ENCODE assay signal across 11 cellular contexts in the genomic region with DNA sequence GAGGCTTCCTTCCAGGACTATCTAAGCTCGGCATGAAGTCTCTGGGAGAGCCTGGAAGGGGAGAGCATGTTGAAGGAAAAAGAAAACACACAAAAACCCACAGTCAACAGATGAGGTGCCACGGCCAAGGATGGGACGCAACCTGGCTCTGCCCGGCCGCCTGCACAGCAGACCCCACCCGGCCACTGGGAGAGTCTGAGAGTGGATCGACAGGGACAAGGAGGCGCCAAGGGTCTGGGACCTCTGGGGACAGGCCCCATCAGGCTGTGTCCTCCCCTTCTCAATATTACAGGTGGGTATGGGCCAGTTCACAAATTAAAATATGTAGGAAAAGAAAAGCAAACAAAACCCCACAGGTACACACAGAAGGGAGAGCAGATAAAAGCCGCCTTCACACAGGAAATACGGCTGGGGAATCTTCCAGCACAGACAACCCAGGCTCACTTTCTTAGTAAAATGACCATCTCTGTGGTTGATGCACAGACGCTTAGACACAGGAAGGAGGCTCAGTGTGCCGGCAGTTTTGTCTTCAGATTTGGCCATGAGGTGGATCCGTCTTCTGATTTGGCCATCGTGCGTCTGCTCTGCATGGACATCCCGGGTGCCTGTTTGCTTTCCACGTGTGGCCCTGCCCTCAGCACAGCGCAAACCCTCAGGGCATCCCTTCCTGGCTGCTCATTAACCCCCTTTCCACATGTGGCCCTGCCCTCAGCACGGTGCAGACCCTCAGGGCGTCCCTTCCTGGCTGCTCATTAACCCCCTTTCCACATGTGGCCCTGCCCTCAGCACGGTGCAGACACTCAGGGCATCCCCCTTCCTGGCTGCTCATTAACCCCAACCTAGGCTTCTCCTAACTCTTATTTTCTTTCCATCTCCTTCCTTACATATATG.
DNase-seq lines count a peak whose midpoint lies in the region; ATAC-seq and TF ChIP-seq lines count a peak whose summit lies in the region.
"Had no signal": no experiment of that assay in that cellular context is flagged by ENCODE, and none has a peak within 500 bp of the region (broad histone marks: within the 10 kb centered on the region; RNA-seq: fewer than 3 reads in every experiment).

No MANE protein-coding gene starts in this region.

- POLR2A ChIA-PET in Caco-2 (lab: Charles Lee) = no interaction called here

- H3K27me3 ChIP-seq in Caco-2 (replicated peaks; ENCODE audit: control insufficient read depth, insufficient read depth, low read length) = no peaks in the 10 kb centered on the region
- H3K27me3 ChIP-seq: esophagus muscularis mucosa had no signal

- peaks cover 6% of the 10 kb centered on the region for H3K36me3 Mint-ChIP-seq in activated T-cell treated with anti-CD3 and anti-CD28 coated beads, Interleukin-2, amount 50 U/mL, for 4 hours (ENCODE audit: insufficient read depth)
- H3K36me3 Mint-ChIP-seq in osteocyte (ENCODE audit: unreplicated experiment) (peaks cover 5% of the 10 kb centered on the region), Caco-2 (ENCODE audit: insufficient read depth, unreplicated experiment) (peaks cover 4% of the 10 kb centered on the region)

- CTCF ChIA-PET in Caco-2 (lab: Charles Lee) = no interaction called here

- no peak for DNase-seq in activated T-cell treated with anti-CD3 and anti-CD28 coated beads, Interleukin-2, amount 50 U/mL, for 4 hours
- no peak for DNase-seq in activated T-cell treated with anti-CD3 and anti-CD28 coated beads for 4 hours
- peak; percentile 76 for DNase-seq in osteocyte (ENCODE audit: extremely low spot score, unreplicated experiment)
- DNase-seq in GDM1 (lab: John Stamatoyannopoulos, UW) = no peak
- no peak for DNase-seq in NCI-H2081 treated with DMSO at 0.1 percent for 48 hours (lab: John Stamatoyannopoulos, UW)
- no peak for DNase-seq in Caco-2
- DNase-seq: WERI-Rb-1 had no signal

- H3K4me1 ChIP-seq in Caco-2 = no peaks in the 10 kb centered on the region
- H3K4me1 ChIP-seq: esophagus muscularis mucosa had no signal

- peak; percentile 69 to 70 for ATAC-seq in activated T-cell treated with anti-CD3 and anti-CD28 coated beads, Interleukin-2, amount 50 U/mL, for 4 hours
- ATAC-seq in GM21737 (IDR thresholded peaks at IDR 0.05; ENCODE audit: unreplicated experiment) (peak; percentile 60), HG03520 (IDR thresholded peaks at IDR 0.05; ENCODE audit: unreplicated experiment) (peak; percentile 83)
- ATAC-seq: Panc1 had no signal

- BruUV-seq in Caco-2 (replicated peaks; lab: Mats Ljungman, UMichigan) = no TSS peak

- intact Hi-C loops in Caco-2 (cut with micrococcal nuclease; ENCODE audit: unreplicated experiment) = no loop called here

- H3K4me3 ChIP-seq in Caco-2 (ENCODE audit: low read depth, low read length) = no peak overlapping the region
- H3K4me3 ChIP-seq: esophagus muscularis mucosa had no signal

- H3K4me1 Mint-ChIP-seq in activated T-cell treated with anti-CD3 and anti-CD28 coated beads, Interleukin-2, amount 50 U/mL, for 4 hours (ENCODE audit: low read depth) = peaks cover 10% of the 10 kb centered on the region
- H3K4me1 Mint-ChIP-seq in osteocyte (ENCODE audit: unreplicated experiment) (peaks cover under 1% of the 10 kb centered on the region), Caco-2 (ENCODE audit: low read depth, unreplicated experiment) (no peaks in the 10 kb centered on the region)

- no peaks in the 10 kb centered on the region for H3K9me3 Mint-ChIP-seq in activated T-cell treated with anti-CD3 and anti-CD28 coated beads, Interleukin-2, amount 50 U/mL, for 4 hours
- H3K9me3 Mint-ChIP-seq in osteocyte (ENCODE audit: unreplicated experiment) (no peaks in the 10 kb centered on the region), Caco-2 (ENCODE audit: unreplicated experiment) (no peaks in the 10 kb centered on the region)

- TF ChIP-seq CTCF in osteocyte (IDR thresholded peaks at IDR 0.05) (no peak), Caco-2 (IDR thresholded peaks at IDR 0.05; ENCODE audit: insufficient read depth in 1 of 2, low read depth in 1 of 2, low read length in 1 of 2, severe bottlenecking in 1 of 2, unreplicated experiment in 1 of 2) (no peak)

- H3K27ac Mint-ChIP-seq in osteocyte (ENCODE audit: unreplicated experiment) (no peak overlapping the region), Caco-2 (ENCODE audit: unreplicated experiment) (no peak overlapping the region)

- no peaks in the 10 kb centered on the region for H3K27me3 Mint-ChIP-seq in activated T-cell treated with anti-CD3 and anti-CD28 coated beads, Interleukin-2, amount 50 U/mL, for 4 hours (ENCODE audit: low read depth)
- H3K27me3 Mint-ChIP-seq in osteocyte (ENCODE audit: unreplicated experiment) = no peaks in the 10 kb centered on the region
- H3K27me3 Mint-ChIP-seq in Caco-2 (ENCODE audit: insufficient read depth, unreplicated experiment) = no peaks in the 10 kb centered on the region

- H3K9me3 ChIP-seq in Caco-2 = no peaks in the 10 kb centered on the region
- H3K9me3 ChIP-seq: esophagus muscularis mucosa had no signal

- H3K4me3 Mint-ChIP-seq in activated T-cell treated with anti-CD3 and anti-CD28 coated beads, Interleukin-2, amount 50 U/mL, for 4 hours = no peak overlapping the region
- H3K4me3 Mint-ChIP-seq in osteocyte (ENCODE audit: unreplicated experiment) = no peak overlapping the region
- no peak overlapping the region for H3K4me3 Mint-ChIP-seq in Caco-2 (ENCODE audit: unreplicated experiment)

- no peaks in the 10 kb centered on the region; the same call in 1 of the 2 replicates for H3K36me3 ChIP-seq in Caco-2 (ENCODE audit: control insufficient read depth, insufficient read depth, low read length)
